In the genomic region with DNA sequence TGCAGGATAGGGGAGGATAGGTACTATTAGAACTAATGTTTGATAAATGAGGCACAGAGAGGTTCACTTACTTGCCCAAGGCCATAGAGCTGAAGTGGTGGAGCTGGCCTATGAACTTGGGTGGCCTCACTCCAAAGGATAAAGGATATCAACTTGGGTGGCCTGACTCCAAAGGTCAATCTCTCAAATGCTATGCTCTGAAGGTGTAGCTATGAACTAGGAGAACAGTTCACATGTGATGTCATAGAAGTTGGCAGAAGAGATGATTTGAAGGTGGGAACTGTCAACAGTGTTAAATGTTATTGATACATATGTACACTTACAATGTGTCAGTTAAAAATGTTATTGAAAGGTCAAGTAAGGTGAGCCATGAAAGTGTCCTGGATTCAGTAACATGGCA, we compare ENCODE assay signal across 24 cellular contexts. TPM values are rescaled to one million over a fixed set of nuclear protein-coding genes. Genes with fewer than 3 reads are reported as not detected.
DNase-seq lines count a peak whose midpoint lies in the region; ATAC-seq, FAIRE-seq and TF ChIP-seq lines count a peak whose summit lies in the region.
"Had no signal": no experiment of that assay in that cellular context is flagged by ENCODE, and none has a peak within 500 bp of the region (broad histone marks: within the 10 kb centered on the region; RNA-seq: fewer than 3 reads in every experiment).

No MANE protein-coding gene starts in this region.

- no peaks in the 10 kb centered on the region for H3K36me3 ChIP-seq in heart right ventricle
- H3K36me3 ChIP-seq in small intestine (ENCODE audit: control insufficient read depth in 2 of 2, insufficient read depth in 2 of 2, low read length in 2 of 2), result no peaks in the 10 kb centered on the region
- H3K36me3 ChIP-seq in CD4-positive, alpha-beta memory T cell (ENCODE audit: insufficient read depth, low read length), result no peaks in the 10 kb centered on the region
- H3K36me3 ChIP-seq: BLaER1, HAP-1 had no signal

- ATAC-seq in left ventricle myocardium superior, result peak; percentile 48
- ATAC-seq in heart right ventricle, result no peak
- no peak for ATAC-seq in HG03457 (IDR thresholded peaks at IDR 0.05; ENCODE audit: unreplicated experiment)
- ATAC-seq: GM12878 had no signal

- no peaks in the 10 kb centered on the region for H3K9me3 Mint-ChIP-seq in CD4-positive, alpha-beta memory T cell
- H3K9me3 Mint-ChIP-seq: CD4-positive, CD25-positive, alpha-beta regulatory T cell; HFFc6 had no signal

- H3K4me1 Mint-ChIP-seq in CD4-positive, alpha-beta memory T cell, result peaks cover 7 to 12% (median 10%) of the 10 kb centered on the region in 4 donors

- H3K4me1 ChIP-seq in heart right ventricle (peaks cover 0 to 3% (median 0%) of the 10 kb centered on the region in 9 donors), small intestine (ENCODE audit: control insufficient read depth in 2 of 2, insufficient read depth in 1 of 2, low read depth in 1 of 2, low read length in 1 of 2) (no peaks in the 10 kb centered on the region)
- H3K4me1 ChIP-seq in CD4-positive, alpha-beta memory T cell (ENCODE audit: insufficient read depth, low read length), result peaks cover 13% of the 10 kb centered on the region
- H3K4me1 ChIP-seq: HAP-1 had no signal

- DNase-seq in left ventricle myocardium superior (no peak), heart right ventricle (no peak), LNCaP clone FGC (ENCODE audit: low read depth) (peak; percentile 78), epithelial cell of prostate (ENCODE audit: low read depth, low spot score) (no peak), small intestine (peak; percentile 56), NCI-H2107 treated with DMSO at 0.1 percent for 48 hours (lab: John Stamatoyannopoulos, UW; ENCODE audit: unreplicated experiment) (no peak)
- no peak for DNase-seq in CD4-positive, alpha-beta memory T cell
- DNase-seq: CD4-positive, CD25-positive, alpha-beta regulatory T cell; CD8-positive, alpha-beta memory T cell; DMS 273 treated with DMSO at 0.1 percent for 48 hours; DMS79; EL; GDM1; GOT3; HFFc6 had no signal

- no peak for FAIRE-seq in small intestine (lab: Jason Lieb, UNC)
- FAIRE-seq: D721Med, GM12878, GM18507, H54 had no signal

- H3K27ac Mint-ChIP-seq in CD4-positive, alpha-beta memory T cell, result no peak overlapping the region
- H3K27ac Mint-ChIP-seq: B cell; CD8-positive, alpha-beta memory T cell; HFFc6 had no signal

- H3K27me3 Mint-ChIP-seq in CD4-positive, alpha-beta memory T cell, result no peaks in the 10 kb centered on the region
- H3K27me3 Mint-ChIP-seq: CD4-positive, CD25-positive, alpha-beta regulatory T cell; CD8-positive, alpha-beta memory T cell had no signal

- no peaks in the 10 kb centered on the region for H3K36me3 Mint-ChIP-seq in CD4-positive, alpha-beta memory T cell
- H3K36me3 Mint-ChIP-seq: CD4-positive, CD25-positive, alpha-beta regulatory T cell had no signal

- H3K27me3 ChIP-seq in heart right ventricle (peaks cover 0 to 4% (median 0%) of the 10 kb centered on the region in 7 donors), small intestine (ENCODE audit: control insufficient read depth in 2 of 2, insufficient read depth in 2 of 2, low read length in 2 of 2) (no peaks in the 10 kb centered on the region)
- H3K27me3 ChIP-seq in CD4-positive, alpha-beta memory T cell (ENCODE audit: insufficient read depth, low read length), result no peaks in the 10 kb centered on the region
- H3K27me3 ChIP-seq: BLaER1 had no signal

- no peak overlapping the region for H3K4me3 Mint-ChIP-seq in CD4-positive, alpha-beta memory T cell
- H3K4me3 Mint-ChIP-seq: B cell; CD4-positive, CD25-positive, alpha-beta regulatory T cell; CD8-positive, alpha-beta memory T cell; HFFc6 had no signal

- no peak overlapping the region for H3K4me3 ChIP-seq in heart right ventricle
- no peak overlapping the region for H3K4me3 ChIP-seq in LNCaP clone FGC (ENCODE audit: low read depth, low read length)
- no peak overlapping the region for H3K4me3 ChIP-seq in small intestine (ENCODE audit: low read depth in 1 of 2, low read length in 2 of 2)
- H3K4me3 ChIP-seq in CD4-positive, alpha-beta memory T cell (ENCODE audit: low read length in 2 of 2), result no peak overlapping the region
- H3K4me3 ChIP-seq: BLaER1, GM12878, HAP-1 had no signal

- TF ChIP-seq CTCF in heart right ventricle (IDR thresholded peaks at IDR 0.05) (no peak), LNCaP clone FGC (IDR thresholded peaks at IDR 0.05; ENCODE audit: control insufficient read depth, extremely low read depth, insufficient read depth) (no peak)

- POLR2A ChIA-PET in CD4-positive, alpha-beta memory T cell (lab: Charles Lee; ENCODE audit: partially characterized antibody), result interaction anchor here (1.0 kb wide), 1 partner anchor 44 kb away, joined by 3 read pairs; no protein-coding TSS in a partner anchor

- H3K9me3 ChIP-seq in heart right ventricle (no peaks in the 10 kb centered on the region), small intestine (ENCODE audit: control insufficient read depth, low read depth) (no peaks in the 10 kb centered on the region)
- H3K9me3 ChIP-seq in CD4-positive, alpha-beta memory T cell (ENCODE audit: control insufficient read depth in 1 of 2, low read length in 2 of 2), result no peaks in the 10 kb centered on the region
- H3K9me3 ChIP-seq: BLaER1, HAP-1 had no signal

- H3K27ac ChIP-seq in heart right ventricle, result no peak overlapping the region
- peak overlapping the region; percentile 43 for H3K27ac ChIP-seq in epithelial cell of prostate
- no peak overlapping the region for H3K27ac ChIP-seq in small intestine (ENCODE audit: low read depth in 1 of 2, low read length in 1 of 2)
- no peak overlapping the region for H3K27ac ChIP-seq in CD4-positive, alpha-beta memory T cell (ENCODE audit: low read depth, low read length)
- H3K27ac ChIP-seq: BLaER1, C4-2B had no signal

- intact Hi-C loops in left ventricle myocardium superior (cut with micrococcal nuclease), result loop anchor here (10.0 kb wide), 1 partner anchor 77 kb away; no protein-coding TSS in a partner anchor
- intact Hi-C loops in heart right ventricle (cut with DNase I), result no loop called here
- intact Hi-C loops in CD4-positive, alpha-beta memory T cell (cut with micrococcal nuclease), result no loop called here

- CTCF ChIA-PET in CD4-positive, alpha-beta memory T cell (lab: Charles Lee; ENCODE audit: partially characterized antibody), result interaction anchor here (1.6 kb wide), 1 partner anchor 12 kb away, joined by 4 read pairs; no protein-coding TSS in a partner anchor

RNA-seq across cellular contexts. Expression of a gene that starts 6.2 kb away (rescaled TPM):
- 13.8 TPM for total RNA-seq in left ventricle myocardium superior
- 10 to 100 TPM in 3 of 10 donors, 1 to 10 TPM in 7; 3.5 to 23.0 (median 8.6) TPM for total RNA-seq in heart right ventricle
- polyA plus RNA-seq in heart right ventricle, result 10 to 100 TPM in 1 of 2 donors, 1 to 10 TPM in 1; 3.7 to 27.7 TPM
- 1 to 10 TPM in 1 of 3 donors, under 1 TPM in 1, not detected in 1; 0.54 to 3.8 TPM for polyA plus RNA-seq in small intestine
- total RNA-seq in CD4-positive, alpha-beta memory T cell, result 10 to 100 TPM; 11.4 to 11.8 TPM
- polyA plus RNA-seq in CD4-positive, alpha-beta memory T cell, result 10 to 100 TPM in 1 of 2 donors, 1 to 10 TPM in 1; 8.9 to 16.2 TPM

RNA-seq across cellular contexts. Expression of a gene that starts 22.2 kb away (rescaled TPM):
- total RNA-seq in left ventricle myocardium superior (3.0 TPM), heart right ventricle (1 to 10 TPM; 2.1 to 4.3 (median 2.6) TPM)
- polyA plus RNA-seq in heart right ventricle (1 to 10 TPM in 1 of 2 donors, under 1 TPM in 1; 0.91 to 1.9 TPM), small intestine (1 to 10 TPM in 2 of 3 donors, under 1 TPM in 1; 0.89 to 1.5 (median 1.1) TPM)
- total RNA-seq in CD4-positive, alpha-beta memory T cell, result 1 to 10 TPM; 6.0 to 8.6 TPM
- 1 to 10 TPM in 1 of 2 donors, under 1 TPM in 1; 0.22 to 1.4 TPM for polyA plus RNA-seq in CD4-positive, alpha-beta memory T cell

Comparison
In these comparisons a context has a peak if more than half of its experiments do, and no peak if none do; other contexts are left out.
1. DNase-seq: peak in LNCaP clone FGC (single experiment) and small intestine (single experiment); none in left ventricle myocardium superior (single experiment), heart right ventricle (0 of 2), epithelial cell of prostate (single experiment), CD4-positive, alpha-beta memory T cell (0 of 5) and NCI-H2107 treated with DMSO at 0.1 percent for 48 hours (single experiment).